In genomic region chrX:134025986-134026731, GRCh38 we compare ENCODE assay signal across 1 cellular context.
TF ChIP-seq lines count a peak whose summit lies in the region.

No MANE protein-coding gene starts in this region.

TF ChIP-seq in K562, 482 proteins besides CTCF, POLR2A, EP300 and RAD21 (continued from another document):
- TF ChIP-seq GTF3C2 (IDR thresholded peaks at IDR 0.05; ENCODE audit: borderline replicate concordance, extremely low read depth, insufficient read length), result no peak
- no peak for TF ChIP-seq NFATC3 (IDR thresholded peaks at IDR 0.05)
- no peak for TF ChIP-seq ZBTB11 (CRISPR knock-in tag; IDR thresholded peaks at IDR 0.05)
- no peak for TF ChIP-seq HMBOX1 (IDR thresholded peaks at IDR 0.05)
- TF ChIP-seq MTA1 (IDR thresholded peaks at IDR 0.05; ENCODE audit: borderline replicate concordance), result no peak
- TF ChIP-seq CREM (IDR thresholded peaks at IDR 0.05; ENCODE audit: low read depth), result no peak
- TF ChIP-seq ARHGAP35 (IDR thresholded peaks at IDR 0.05; ENCODE audit: partially characterized antibody), result no peak
- TF ChIP-seq SNIP1 (IDR thresholded peaks at IDR 0.05; ENCODE audit: low read depth), result no peak
- no peak for TF ChIP-seq REST (CRISPR knock-in tag; IDR thresholded peaks at IDR 0.05; ENCODE audit: low read depth)
- TF ChIP-seq ELF4 (CRISPR knock-in tag; IDR thresholded peaks at IDR 0.05), result no peak
- TF ChIP-seq ZFP30 (CRISPR knock-in tag; IDR thresholded peaks at IDR 0.05; ENCODE audit: borderline replicate concordance), result no peak
- TF ChIP-seq CBX5 (IDR thresholded peaks at IDR 0.05; ENCODE audit: borderline replicate concordance, low read depth), result no peak
- TF ChIP-seq RERE (CRISPR knock-in tag; IDR thresholded peaks at IDR 0.05; ENCODE audit: borderline replicate concordance), result no peak
